Comparison of ENCODE assay signal across 8 cellular contexts in genomic region chr7:128861957-128862570, GRCh38. TPM values are rescaled to one million over a fixed set of nuclear protein-coding genes. Genes with fewer than 3 reads are reported as not detected.
DNase-seq lines count a peak whose midpoint lies in the region; ATAC-seq, FAIRE-seq and TF ChIP-seq lines count a peak whose summit lies in the region.

No MANE protein-coding gene starts in this region.

- CTCF ChIA-PET in GM12878 (lab: Yijun Ruan, JAX) = interaction anchor here (0.6 to 5.5 kb wide), 22 partner anchors 11 to 1061 kb away, joined by 3 to 72 read pairs (median 4); partner anchors contain the start of genes CALU and METTL2B

- peaks cover 21% of the 10 kb centered on the region for H3K4me1 Mint-ChIP-seq in memory B cell

- DNase-seq in heart left ventricle = no peak
- no peak for DNase-seq in Right ventricle myocardium superior
- no peak for DNase-seq in GM12878 (ENCODE audit: low read depth, low spot score)
- no peak for DNase-seq in memory B cell (ENCODE audit: low spot score in 2 of 2)
- DNase-seq in uterus = no peak
- no peak for DNase-seq in NCI-H1694 treated with DMSO at 0.1 percent for 48 hours (lab: John Stamatoyannopoulos, UW)
- DNase-seq in DMS114 treated with DMSO at 0.1 percent for 48 hours (lab: John Stamatoyannopoulos, UW; ENCODE audit: unreplicated experiment) = no peak
- DNase-seq in NCI-H446 (lab: John Stamatoyannopoulos, UW) = no peak

- intact Hi-C loops in heart left ventricle (cut with DNase I) (loop anchor here in 5 of 10 donors (2.0 to 10.0 kb wide), 6 partner anchors 29 to 125 kb away; partner anchors contain the start of genes CALU (in 2 of the 5) and CCDC136 (in 2 of the 5)), Right ventricle myocardium superior (cut with DNase I) (no loop called here), GM12878 (cut with micrococcal nuclease; ENCODE audit: unreplicated experiment) (loop anchor here (2.0 to 5.0 kb wide), 3 partner anchors 21 to 229 kb away; partner anchors contain the start of gene CALU), uterus (cut with DNase I; ENCODE audit: low total_unique reads) (no loop called here)

- FAIRE-seq in GM12878 (lab: Jason Lieb, UNC) = no peak

- peak overlapping the region; percentile 99 for H3K4me2 ChIP-seq in GM12878 (ENCODE audit: control insufficient read depth, insufficient read depth)

- no peak for TF ChIP-seq POLR2A in heart left ventricle (IDR thresholded peaks at IDR 0.05)
- no peak for TF ChIP-seq POLR2A in GM12878 (IDR thresholded peaks at IDR 0.05; ENCODE audit: low read depth, low read length)
- TF ChIP-seq POLR2A in uterus (IDR thresholded peaks at IDR 0.05) = no peak

- in situ Hi-C loops in GM12878 (cut with MboI) = no loop called here

- no peak for ATAC-seq in heart left ventricle
- no peak for ATAC-seq in Right ventricle myocardium superior (ENCODE audit: poor library complexity)
- ATAC-seq in GM12878 = no peak
- no peak for ATAC-seq in memory B cell (ENCODE audit: low read depth)

- TF ChIP-seq RAD21 in GM12878 (IDR thresholded peaks at IDR 0.05; ENCODE audit: insufficient read depth, low read depth, low read length) = no peak

- H3K79me2 ChIP-seq in GM12878 (ENCODE audit: control insufficient read depth, insufficient read depth, low read length) = peaks cover 18% of the 10 kb centered on the region

- BruUV-seq in GM12878 (replicated peaks; lab: Mats Ljungman, UMichigan) = no TSS peak

- peak overlapping the region; percentile 94 for H3K4me3 Mint-ChIP-seq in memory B cell

- H3K9me3 ChIP-seq in heart left ventricle (no peaks in the 10 kb centered on the region), GM12878 (replicated peaks; ENCODE audit: control insufficient read depth, insufficient read depth, low read length) (no peaks in the 10 kb centered on the region), uterus (no peaks in the 10 kb centered on the region)

- POLR2A ChIA-PET in GM12878 (lab: Charles Lee) = interaction anchor here (0.6 to 2.4 kb wide), 4 partner anchors 22 to 308 kb away, joined by 3 to 8 read pairs (median 4); no protein-coding TSS in a partner anchor

- H3K36me3 Mint-ChIP-seq in memory B cell = peaks cover 15% of the 10 kb centered on the region

- SMC1A ChIA-PET in GM12878 (lab: Charles Lee; ENCODE audit: uncharacterized antibody, unreplicated experiment) = interaction anchor here (0.6 to 3.2 kb wide), 9 partner anchors 9 to 348 kb away, joined by 3 to 32 read pairs (median 5); no protein-coding TSS in a partner anchor

- peak overlapping the region; percentile 100 for H2AFZ ChIP-seq in GM12878 (ENCODE audit: control insufficient read depth, low read depth, low read length)

- H3K27me3 ChIP-seq in heart left ventricle = no peaks in the 10 kb centered on the region
- H3K27me3 ChIP-seq in GM12878 (replicated peaks in 1 of 2; ENCODE audit: control insufficient read depth in 2 of 2, insufficient read depth in 2 of 2, low read length in 1 of 2) = no peaks in the 10 kb centered on the region
- H3K27me3 ChIP-seq in uterus = no peaks in the 10 kb centered on the region

- H3K27ac ChIP-seq in heart left ventricle (peak overlapping the region in 7 of 12 donors; percentile 21 to 87 (median 77)), GM12878 (ENCODE audit: control insufficient read depth, insufficient read depth) (peak overlapping the region; percentile 39; the same call in 1 of the 2 replicates), uterus (peak overlapping the region; percentile 38 to 85)

- no peak for TF ChIP-seq CTCF in heart left ventricle (IDR thresholded peaks at IDR 0.05)
- no peak for TF ChIP-seq CTCF in GM12878 (IDR thresholded peaks at IDR 0.05 in 2 of 3, conservative IDR thresholded peaks at IDR 0.05 in 1 of 3; ENCODE audit: control insufficient read depth in 2 of 3, extremely low read depth in 1 of 3, insufficient read depth in 1 of 3, low read depth in 3 of 3, low read length in 3 of 3)
- no peak for TF ChIP-seq CTCF in uterus (IDR thresholded peaks at IDR 0.05)

- no peak for TF ChIP-seq EP300 in GM12878 (IDR thresholded peaks at IDR 0.05; ENCODE audit: borderline replicate concordance in 1 of 2, control insufficient read depth in 1 of 2, low read depth in 2 of 2, low read length in 2 of 2)

- RAD21 ChIA-PET in GM12878 (lab: Charles Lee; ENCODE audit: unreplicated experiment) = interaction anchor here (0.6 to 2.5 kb wide), 13 partner anchors 11 to 512 kb away, joined by 3 to 19 read pairs (median 5); no protein-coding TSS in a partner anchor

- WGBS in heart left ventricle, 4 donors = 67 to 74% (median 72%) methylated on average over 15 of the region's 15 CpGs
- 62% methylated on average over 15 of the region's 15 CpGs for WGBS in GM12878 (ENCODE audit: insufficient coverage, insufficient replicate concordance, low lambda C conversion rate, missing lambda C conversion rate)

- H3K9me3 Mint-ChIP-seq in memory B cell = no peaks in the 10 kb centered on the region

- H3K4me3 ChIP-seq in heart left ventricle = peak overlapping the region in 10 of 12 donors; percentile 67 to 91 (median 82)
- H3K4me3 ChIP-seq in GM12878 = peak overlapping the region; percentile 66
- H3K4me3 ChIP-seq in uterus = peak overlapping the region; percentile 58 to 94

- H3K27ac Mint-ChIP-seq in memory B cell = peak overlapping the region; percentile 96

- H3K9ac ChIP-seq in GM12878 (ENCODE audit: control insufficient read depth, insufficient read depth, low read length) = peak overlapping the region; percentile 57

- no peaks in the 10 kb centered on the region for H4K20me1 ChIP-seq in GM12878 (ENCODE audit: control insufficient read depth, insufficient read depth)

- peaks cover 3 to 58% (median 43%) of the 10 kb centered on the region in 12 donors for H3K4me1 ChIP-seq in heart left ventricle
- peaks cover 8% of the 10 kb centered on the region; the same call in 1 of the 2 replicates for H3K4me1 ChIP-seq in GM12878 (ENCODE audit: control insufficient read depth, insufficient read depth, low read length)
- H3K4me1 ChIP-seq in uterus = peaks cover 12 to 31% of the 10 kb centered on the region in 2 donors

- H3K27me3 Mint-ChIP-seq in memory B cell = no peaks in the 10 kb centered on the region

- peaks cover 0 to 28% (median 17%) of the 10 kb centered on the region in 9 donors for H3K36me3 ChIP-seq in heart left ventricle
- no peaks in the 10 kb centered on the region; a peak in 2 of 4 replicates for H3K36me3 ChIP-seq in GM12878 (ENCODE audit: control insufficient read depth in 2 of 2, insufficient read depth in 2 of 2, low read length in 1 of 2)
- H3K36me3 ChIP-seq in uterus = no peaks in the 10 kb centered on the region

RNA-seq across cellular contexts. Expression of gene ATP6V1F, which starts 0.6 kb away (rescaled TPM):
- 100 to 1,000 TPM in 7 of 9 donors, 10 to 100 TPM in 2; 91.6 to 165 (median 121) TPM for total RNA-seq in heart left ventricle
- polyA plus RNA-seq in heart left ventricle = 100 to 1,000 TPM; 137 to 198 TPM
- 119 TPM for total RNA-seq in Right ventricle myocardium superior
- 10.0 and 12.5 TPM in 2 replicates for total RNA-seq in GM12878 (2013; cell fraction: nucleolus; rRNA removed)
- 123 and 126 TPM in 2 replicates for total RNA-seq in GM12878 (2014; rRNA removed)
- 108 and 111 TPM in 2 replicates for total RNA-seq in GM12878 (2014; rRNA removed; fragmentation: Illumina TruSeq; extraction: Trizol)
- total RNA-seq in GM12878 (2021) = 143 and 155 TPM in 2 replicates
- 304 TPM for polyA plus RNA-seq in GM12878 (2011; ENCODE audit: low read depth)
- polyA plus RNA-seq in GM12878 (2011; rRNA removed) = 121 and 194 TPM in 2 replicates
- 318 and 402 TPM in 2 replicates for polyA plus RNA-seq in GM12878 (2011; cell fraction: cytosol; rRNA removed)
- polyA plus RNA-seq in GM12878 (2011; cell fraction: nucleus; rRNA removed) = 124 and 144 TPM in 2 replicates
- 206 and 310 TPM in 2 replicates for polyA plus RNA-seq in GM12878 (2012)
- polyA plus RNA-seq in GM12878 (2014; fragmentation: Illumina TruSeq; extraction: Trizol) = 62.7 and 179 TPM in 2 replicates
- polyA plus RNA-seq in GM12878 (2014; fragmentation: Nextera tagmentation; extraction: Ambion mirVana) = 100 to 1,000 TPM; 246 to 343 TPM
- polyA plus RNA-seq in GM12878 (2014; rRNA removed) = 211 and 223 TPM in 2 replicates
- polyA plus RNA-seq in GM12878 (2016; fragmentation: Nextera tagmentation; extraction: Ambion mirVana) = 100 to 1,000 TPM; 286 TPM
- polyA minus RNA-seq in GM12878 (2011; rRNA and poly(A)+ RNA removed) = 40.6 and 67.1 TPM in 2 replicates
- 18.7 and 20.3 TPM in 2 replicates for polyA minus RNA-seq in GM12878 (2011; cell fraction: cytosol; rRNA and poly(A)+ RNA removed)
- polyA minus RNA-seq in GM12878 (2011; cell fraction: nucleus; rRNA and poly(A)+ RNA removed) = 17.5 and 22.7 TPM in 2 replicates
- total RNA-seq in uterus = 100 to 1,000 TPM in 1 of 4 donors, 10 to 100 TPM in 3; 31.2 to 137 (median 61.3) TPM

RNA-seq across cellular contexts. Expression of gene FLNC, which starts 31.9 kb away (rescaled TPM):
- total RNA-seq in heart left ventricle (1,000 to 10,000 TPM in 6 of 9 donors, 100 to 1,000 TPM in 3; 721 to 3,687 (median 1,170) TPM), Right ventricle myocardium superior (601 TPM), GM12878 (2014; rRNA removed) (0.05 and 0.11 TPM in 2 replicates), GM12878 (2014; rRNA removed; fragmentation: Illumina TruSeq; extraction: Trizol) (0.09 TPM in 1 of 2 replicates, not detected in the other), GM12878 (2021) (0.21 and 0.32 TPM in 2 replicates), uterus (100 to 1,000 TPM in 2 of 4 donors, 10 to 100 TPM in 2; 16.5 to 126 (median 105) TPM)
- polyA plus RNA-seq in heart left ventricle (1,000 to 10,000 TPM in 1 of 2 donors, 100 to 1,000 TPM in 1; 399 to 1,654 TPM), GM12878 (2011; rRNA removed) (not detected in 2 replicates), GM12878 (2014; fragmentation: Illumina TruSeq; extraction: Trizol) (0.01 TPM in 1 of 2 replicates, not detected in the other), GM12878 (2014; fragmentation: Nextera tagmentation; extraction: Ambion mirVana) (under 1 TPM in 1 of 2 experiments, not detected in 1; 0.02 TPM), GM12878 (2014; rRNA removed) (0.01 and 0.06 TPM in 2 replicates), GM12878 (2016; fragmentation: Nextera tagmentation; extraction: Ambion mirVana) (under 1 TPM; 0.03 to 0.08 TPM)
- 0.04 TPM in 1 of 2 replicates, not detected in the other for total RNA-seq in GM12878 (2013; cell fraction: nucleolus; rRNA removed)
- 0.07 TPM for polyA plus RNA-seq in GM12878 (2011; ENCODE audit: low read depth)
- polyA plus RNA-seq in GM12878 (2011; cell fraction: cytosol; rRNA removed) = not detected in 2 replicates
- polyA plus RNA-seq in GM12878 (2011; cell fraction: nucleus; rRNA removed) = 0.03 TPM in 1 of 2 replicates, not detected in the other
- 0.12 and 0.17 TPM in 2 replicates for polyA plus RNA-seq in GM12878 (2012)
- 0.05 and 0.07 TPM in 2 replicates for polyA minus RNA-seq in GM12878 (2011; rRNA and poly(A)+ RNA removed)
- 0.13 TPM in 1 of 2 replicates, not detected in the other for polyA minus RNA-seq in GM12878 (2011; cell fraction: cytosol; rRNA and poly(A)+ RNA removed)
- polyA minus RNA-seq in GM12878 (2011; cell fraction: nucleus; rRNA and poly(A)+ RNA removed) = 0.19 TPM in 1 of 2 replicates, not detected in the other

RNA-seq across cellular contexts. Expression of gene KCP, which starts 48.4 kb away (rescaled TPM):
- total RNA-seq in heart left ventricle (1 to 10 TPM in 1 of 9 donors, under 1 TPM in 7, not detected in 1; 0.14 to 1.3 (median 0.37) TPM), Right ventricle myocardium superior (0.11 TPM), GM12878 (2014; rRNA removed) (2.9 and 4.2 TPM in 2 replicates), GM12878 (2014; rRNA removed; fragmentation: Illumina TruSeq; extraction: Trizol) (1.1 and 1.4 TPM in 2 replicates), GM12878 (2021) (5.6 and 7.8 TPM in 2 replicates), uterus (1 to 10 TPM in 1 of 4 donors, under 1 TPM in 1, not detected in 2; 0.18 to 3.5 TPM)
- polyA plus RNA-seq in heart left ventricle (under 1 TPM; 0.15 to 0.23 TPM), GM12878 (2011; rRNA removed) (0.45 and 0.76 TPM in 2 replicates), GM12878 (2014; fragmentation: Illumina TruSeq; extraction: Trizol) (0.48 and 1.0 TPM in 2 replicates), GM12878 (2014; fragmentation: Nextera tagmentation; extraction: Ambion mirVana) (under 1 TPM; 0.05 to 0.35 TPM), GM12878 (2014; rRNA removed) (6.0 and 7.6 TPM in 2 replicates), GM12878 (2016; fragmentation: Nextera tagmentation; extraction: Ambion mirVana) (1 to 10 TPM; 4.0 to 4.3 TPM)
- total RNA-seq in GM12878 (2013; cell fraction: nucleolus; rRNA removed) = 6.2 and 7.5 TPM in 2 replicates
- 1.4 TPM for polyA plus RNA-seq in GM12878 (2011; ENCODE audit: low read depth)
- polyA plus RNA-seq in GM12878 (2011; cell fraction: cytosol; rRNA removed) = 1.0 and 1.9 TPM in 2 replicates
- 17.7 and 21.9 TPM in 2 replicates for polyA plus RNA-seq in GM12878 (2011; cell fraction: nucleus; rRNA removed)
- 2.9 and 3.4 TPM in 2 replicates for polyA plus RNA-seq in GM12878 (2012)
- polyA minus RNA-seq in GM12878 (2011; rRNA and poly(A)+ RNA removed) = 1.1 and 2.2 TPM in 2 replicates
- polyA minus RNA-seq in GM12878 (2011; cell fraction: cytosol; rRNA and poly(A)+ RNA removed) = 0.21 and 1.5 TPM in 2 replicates
- polyA minus RNA-seq in GM12878 (2011; cell fraction: nucleus; rRNA and poly(A)+ RNA removed) = 3.5 and 6.1 TPM in 2 replicates

Comparison
In these comparisons a context has a peak if more than half of its experiments do, and no peak if none do; other contexts are left out.
1. RNA of gene FLNC, which starts 31.9 kb away (total RNA-seq): 721 to 3,687 TPM in heart left ventricle, 601 TPM in Right ventricle myocardium superior (single experiment) and 16.5 to 126 TPM in uterus; 0.04 to 0.32 TPM in GM12878; every median in the first group is over 10 times any median in the second.
2. Peak in every context shown above with its lines, with median percentiles within 50 percentile points of each other: H3K27ac ChIP-seq and H3K4me3 ChIP-seq.